ENCODE assay signal across 7 cellular contexts in the genomic region with DNA sequence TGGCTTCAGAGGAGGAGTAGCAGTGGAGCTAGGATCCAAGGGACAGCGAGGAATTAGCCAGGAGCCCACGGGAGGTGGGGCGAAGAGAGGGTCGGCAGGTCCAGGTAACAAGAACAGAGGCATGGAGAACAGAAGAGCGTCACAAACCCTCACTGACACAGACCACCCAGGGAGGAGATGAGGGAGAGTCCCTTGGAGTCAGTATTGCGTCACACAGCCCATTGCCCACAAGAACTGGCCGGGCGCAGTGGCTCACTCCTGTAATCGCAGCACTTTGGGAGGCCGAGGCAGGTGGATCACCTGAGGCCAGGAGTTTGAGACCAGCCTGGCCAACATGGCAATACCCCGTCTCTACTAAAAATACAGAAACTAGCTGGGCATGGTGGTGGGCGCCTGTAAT. TPM values are rescaled to one million over a fixed set of nuclear protein-coding genes. Genes with fewer than 3 reads are reported as not detected.
DNase-seq lines count a peak whose midpoint lies in the region; ATAC-seq and TF ChIP-seq lines count a peak whose summit lies in the region.
"Not testable (repeated sequence)": the region's sequence is repeated elsewhere in the genome, so short reads cannot be mapped to it uniquely, and the experiment has no call there.

No MANE protein-coding gene starts in this region.

- not testable (repeated sequence) for H4K20me1 ChIP-seq in IMR-90 (ENCODE audit: insufficient read depth, low read length)
- H4K20me1 ChIP-seq in osteoblast (ENCODE audit: insufficient read depth, low read length) = peaks cover 14% of the 10 kb centered on the region

- not testable (repeated sequence) for H3K27me3 ChIP-seq in IMR-90 (ENCODE audit: control insufficient read depth, insufficient read depth, low read length); osteoblast (ENCODE audit: insufficient read depth, low read length)

- not testable (repeated sequence) for H3K4ac ChIP-seq in IMR-90 (ENCODE audit: low read depth, low read length)

- peaks cover 68% of the 10 kb centered on the region for H3K36me3 ChIP-seq in IMR-90 (ENCODE audit: control insufficient read depth, insufficient read depth, low read length)
- H3K36me3 ChIP-seq in osteoblast (ENCODE audit: insufficient read depth, low read length) = peaks cover 79% of the 10 kb centered on the region

- TF ChIP-seq POLR2A in IMR-90 (IDR thresholded peaks at IDR 0.05; ENCODE audit: low read depth, low read length) = not testable (repeated sequence)

- not testable (repeated sequence) for DNase-seq in Calu3; IMR-90; activated T-cell treated with anti-CD3 and anti-CD28 coated beads, Interleukin-2, amount 50 U/mL, for 24 hours; activated naive CD4-positive, alpha-beta T cell treated with anti-CD3 and anti-CD28 coated beads, Interleukin-2, amount 50 U/mL, for 72 hours (ENCODE audit: low spot score in 2 of 2)
- peak; percentile 0 for DNase-seq in Right ventricle myocardium superior
- DNase-seq in osteoblast (ENCODE audit: insufficient read length, low spot score, missing footprints) = peak; percentile 53

- not testable (repeated sequence) for H4K5ac ChIP-seq in IMR-90 (ENCODE audit: low read depth, low read length)

- in situ Hi-C loops in IMR-90 (cut with MboI; ENCODE audit: low sequenced_read_pairs) = not testable (repeated sequence)

- not testable (repeated sequence) for H3K27ac ChIP-seq in IMR-90 (ENCODE audit: insufficient read depth, low read length); osteoblast (ENCODE audit: low read depth, low read length)

- not testable (repeated sequence) for H3K14ac ChIP-seq in IMR-90 (replicated peaks; ENCODE audit: low read depth, low read length)

- not testable (repeated sequence) for ATAC-seq in IMR-90 (ENCODE audit: low read depth); activated naive CD4-positive, alpha-beta T cell treated with anti-CD3 and anti-CD28 coated beads, Interleukin-2, amount 50 U/mL, for 72 hours; Right ventricle myocardium superior (ENCODE audit: poor library complexity)

- TF ChIP-seq RAD21 in IMR-90 (IDR thresholded peaks at IDR 0.05; ENCODE audit: low read length) = not testable (repeated sequence)

- H3K18ac ChIP-seq in IMR-90 (ENCODE audit: low read depth, low read length) = not testable (repeated sequence)

- not testable (repeated sequence) for H3K9me1 ChIP-seq in IMR-90 (ENCODE audit: insufficient read depth, low read length)

- dilution Hi-C loops in IMR-90 (cut with HindIII; ENCODE audit: low sequenced_read_pairs, unreplicated experiment) = not testable (repeated sequence)

- not testable (repeated sequence) for H3K56ac ChIP-seq in IMR-90 (ENCODE audit: extremely low read depth, insufficient read depth, low read length)

- POLR2A ChIA-PET in IMR-90 (lab: Charles Lee; ENCODE audit: unreplicated experiment) = not testable (repeated sequence)

- H2AK9ac ChIP-seq in IMR-90 (replicated peaks; ENCODE audit: low read depth, low read length, poor library complexity) = not testable (repeated sequence)

- H3K9ac ChIP-seq in IMR-90 (ENCODE audit: low read depth, low read length) = not testable (repeated sequence)

- not testable (repeated sequence) for H3K4me3 Mint-ChIP-seq in Calu3 (ENCODE audit: low read depth, unreplicated experiment); activated T-cell treated with anti-CD3 and anti-CD28 coated beads, Interleukin-2, amount 50 U/mL, for 24 hours; dendritic cell treated with granulocyte-macrophage colony-stimulating factor and Interleukin-4, amounts not matched to agents 40 ng/mL and 50 ng/mL, for 4 days

- H2AFZ ChIP-seq in IMR-90 (replicated peaks; ENCODE audit: low read length, poor library complexity); osteoblast (ENCODE audit: low read length): not testable (repeated sequence)

- H3K36me3 Mint-ChIP-seq in Calu3 (ENCODE audit: insufficient read depth, unreplicated experiment) = peaks cover 89% of the 10 kb centered on the region
- peaks cover 95% of the 10 kb centered on the region for H3K36me3 Mint-ChIP-seq in activated T-cell treated with anti-CD3 and anti-CD28 coated beads, Interleukin-2, amount 50 U/mL, for 24 hours (ENCODE audit: low read depth)
- H3K36me3 Mint-ChIP-seq in activated naive CD4-positive, alpha-beta T cell treated with anti-CD3 and anti-CD28 coated beads, Interleukin-2, amount 50 U/mL, for 72 hours = peaks cover 4 to 26% of the 10 kb centered on the region in 2 donors
- H3K36me3 Mint-ChIP-seq in dendritic cell treated with granulocyte-macrophage colony-stimulating factor and Interleukin-4, amounts not matched to agents 40 ng/mL and 50 ng/mL, for 4 days (ENCODE audit: low read depth) = peaks cover 99% of the 10 kb centered on the region

- H2BK15ac ChIP-seq in IMR-90 (ENCODE audit: low read depth, low read length) = not testable (repeated sequence)

- not testable (repeated sequence) for H2BK20ac ChIP-seq in IMR-90 (ENCODE audit: low read depth, low read length)

- peak overlapping the region; percentile 3 for H3K27ac Mint-ChIP-seq in Calu3 (ENCODE audit: unreplicated experiment)
- H3K27ac Mint-ChIP-seq in activated T-cell treated with anti-CD3 and anti-CD28 coated beads, Interleukin-2, amount 50 U/mL, for 24 hours = peak overlapping the region; percentile 42
- peak overlapping the region; percentile 10 to 26 for H3K27ac Mint-ChIP-seq in activated naive CD4-positive, alpha-beta T cell treated with anti-CD3 and anti-CD28 coated beads, Interleukin-2, amount 50 U/mL, for 72 hours
- peak overlapping the region; percentile 18 for H3K27ac Mint-ChIP-seq in dendritic cell treated with granulocyte-macrophage colony-stimulating factor and Interleukin-4, amounts not matched to agents 40 ng/mL and 50 ng/mL, for 4 days

- H3K4me1 ChIP-seq in IMR-90 (ENCODE audit: control insufficient read depth, insufficient read depth, low read length); osteoblast (ENCODE audit: insufficient read depth, low read length): not testable (repeated sequence)

- not testable (repeated sequence) for H3K4me2 ChIP-seq in IMR-90 (ENCODE audit: low read depth, low read length); osteoblast (ENCODE audit: insufficient read depth, low read length)

- H3K9me3 Mint-ChIP-seq in Calu3 (ENCODE audit: low read depth, unreplicated experiment); activated T-cell treated with anti-CD3 and anti-CD28 coated beads, Interleukin-2, amount 50 U/mL, for 24 hours; activated naive CD4-positive, alpha-beta T cell treated with anti-CD3 and anti-CD28 coated beads, Interleukin-2, amount 50 U/mL, for 72 hours; dendritic cell treated with granulocyte-macrophage colony-stimulating factor and Interleukin-4, amounts not matched to agents 40 ng/mL and 50 ng/mL, for 4 days: not testable (repeated sequence)

- TF ChIP-seq CTCF in Calu3 (IDR thresholded peaks at IDR 0.05; ENCODE audit: unreplicated experiment); IMR-90 (conservative IDR thresholded peaks at IDR 0.05; ENCODE audit: low read depth, low read length); osteoblast (IDR thresholded peaks at IDR 0.05; ENCODE audit: extremely low read depth, low read depth, low read length): not testable (repeated sequence)

- H3K79me1 ChIP-seq in IMR-90 (ENCODE audit: low read depth in 1 of 2, low read length in 2 of 2) = peaks cover 0 to 30% of the 10 kb centered on the region in 2 experiments; a peak in 3 of 4 replicates

- H3K4me3 ChIP-seq in IMR-90 (ENCODE audit: insufficient read depth, low read depth, low read length); osteoblast (ENCODE audit: insufficient read depth, low read length): not testable (repeated sequence)

- 92% methylated on average over 2 of the region's 12 CpGs; no CpG with 5 or more reads in 1 of the 2 experiments for WGBS in IMR-90 (ENCODE audit: extremely low coverage in 2 of 2, insufficient read length in 1 of 2), 2 experiments

- H2AK5ac ChIP-seq in IMR-90 (ENCODE audit: low read depth, low read length) = not testable (repeated sequence)

- not testable (repeated sequence) for H3K27me3 Mint-ChIP-seq in Calu3 (ENCODE audit: unreplicated experiment); activated T-cell treated with anti-CD3 and anti-CD28 coated beads, Interleukin-2, amount 50 U/mL, for 24 hours; dendritic cell treated with granulocyte-macrophage colony-stimulating factor and Interleukin-4, amounts not matched to agents 40 ng/mL and 50 ng/mL, for 4 days

- not testable (repeated sequence) for BruUV-seq in Calu3 (replicated peaks; lab: Mats Ljungman, UMichigan); IMR-90 (replicated peaks; lab: Mats Ljungman, UMichigan)

- not testable (repeated sequence) for H3K79me2 ChIP-seq in osteoblast (ENCODE audit: insufficient read depth, low read length)

- intact Hi-C loops in Calu3 (cut with micrococcal nuclease; ENCODE audit: unreplicated experiment); IMR-90 (cut with micrococcal nuclease); dendritic cell treated with granulocyte-macrophage colony-stimulating factor and Interleukin-4, amounts not matched to agents 40 ng/mL and 50 ng/mL, for 4 days (cut with micrococcal nuclease); Right ventricle myocardium superior (cut with DNase I): not testable (repeated sequence)

- not testable (repeated sequence) for H3K23ac ChIP-seq in IMR-90 (ENCODE audit: low read depth, low read length)

- not testable (repeated sequence) for H4K8ac ChIP-seq in IMR-90 (ENCODE audit: low read depth in 2 of 2, low read length in 2 of 2)

- not testable (repeated sequence) for H2BK120ac ChIP-seq in IMR-90 (ENCODE audit: low read depth, low read length)

- H3K4me1 Mint-ChIP-seq in Calu3 (ENCODE audit: low read depth, unreplicated experiment); activated T-cell treated with anti-CD3 and anti-CD28 coated beads, Interleukin-2, amount 50 U/mL, for 24 hours (ENCODE audit: low read depth): not testable (repeated sequence)
- peaks cover 24% of the 10 kb centered on the region for H3K4me1 Mint-ChIP-seq in dendritic cell treated with granulocyte-macrophage colony-stimulating factor and Interleukin-4, amounts not matched to agents 40 ng/mL and 50 ng/mL, for 4 days (ENCODE audit: low read depth)

- not testable (repeated sequence) for H2BK5ac ChIP-seq in IMR-90 (ENCODE audit: low read depth, low read length, poor library complexity, severe bottlenecking)

- not testable (repeated sequence) for H4K91ac ChIP-seq in IMR-90 (ENCODE audit: insufficient read depth, low read depth, low read length)

- H3K9me3 ChIP-seq in IMR-90 (ENCODE audit: control insufficient read depth, insufficient read depth, low read length); osteoblast (ENCODE audit: low read depth, low read length): not testable (repeated sequence)

- CTCF ChIA-PET in Calu3 (lab: Charles Lee) = interaction anchor here (0.6 to 0.9 kb wide), 2 partner anchors 9 to 146 kb away, joined by 3 read pairs; no protein-coding TSS in a partner anchor
- CTCF ChIA-PET in IMR-90 (lab: Yijun Ruan, JAX) = not testable (repeated sequence)

RNA-seq across cellular contexts. Expression of a gene that starts 15.6 kb away (rescaled TPM):
- total RNA-seq in Calu3 (2022) = 332 and 351 TPM in 2 replicates
- total RNA-seq in IMR-90 (2012; rRNA removed) = 277 and 304 TPM in 2 replicates
- polyA plus RNA-seq in IMR-90 (2012; rRNA removed) = 221 and 241 TPM in 2 replicates
- 143 and 192 TPM in 2 replicates for polyA plus RNA-seq in IMR-90 (2012; cell fraction: cytosol; rRNA removed)
- polyA plus RNA-seq in IMR-90 (2012; cell fraction: nucleus; rRNA removed; ENCODE audit: low replicate concordance) = 74.7 and 103 TPM in 2 replicates
- 10 to 100 TPM; 56.7 to 78.0 TPM for total RNA-seq in activated naive CD4-positive, alpha-beta T cell treated with anti-CD3 and anti-CD28 coated beads, Interleukin-2, amount 50 U/mL, for 72 hours
- 32.2 TPM for total RNA-seq in Right ventricle myocardium superior
- total RNA-seq in osteoblast = 216 and 220 TPM in 2 replicates
